15 cellular contexts compared by ENCODE assay signal in genomic region chr10:29598861-29599311, GRCh38. TPM values are rescaled to one million over a fixed set of nuclear protein-coding genes. Genes with fewer than 3 reads are reported as not detected.
DNase-seq lines count a peak whose midpoint lies in the region; ATAC-seq and TF ChIP-seq lines count a peak whose summit lies in the region.
"Had no signal": no experiment of that assay in that cellular context is flagged by ENCODE, and none has a peak within 500 bp of the region (broad histone marks: within the 10 kb centered on the region; RNA-seq: fewer than 3 reads in every experiment).

No MANE protein-coding gene starts in this region.

- H3K4me3 ChIP-seq in cardiac fibroblast (replicated peaks in 1 of 2; ENCODE audit: low read depth in 2 of 2, low read length in 2 of 2) (no peak overlapping the region), right cardiac atrium (ENCODE audit: low read length) (no peak overlapping the region), sigmoid colon (no peak overlapping the region)
- H3K4me3 ChIP-seq: BLaER1 treated with 17β-estradiol and CSF1 and Interleukin-3, amounts not matched to agents 10 nM and 100 nM; spleen had no signal

- H3K4me1 Mint-ChIP-seq in CD14-positive monocyte, result peaks cover 13% of the 10 kb centered on the region

- TF ChIP-seq EP300 in sigmoid colon (IDR thresholded peaks at IDR 0.05), result no peak

- DNase-seq in ELF-1 (ENCODE audit: low read depth, low spot score), result peak; percentile 43
- peak; percentile 61 to 82 for DNase-seq in cardiac fibroblast (ENCODE audit: low read depth in 2 of 2)
- DNase-seq in right cardiac atrium, result peak; percentile 34 to 69 (median 61)
- no peak for DNase-seq in sigmoid colon
- no peak for DNase-seq in cerebellar nuclear complex (lab: John Stamatoyannopoulos, UW)
- DNase-seq in CD14-positive monocyte (ENCODE audit: low spot score), result no peak
- DNase-seq: activated T-cell treated with anti-CD3 and anti-CD28 coated beads for 4 hours, GOT3, NCI-H82, spleen, T-helper 9 cell had no signal

- WGBS in right cardiac atrium, result 21% methylated on average over 6 of the region's 6 CpGs
- 69 to 73% methylated on average over 6 of the region's 6 CpGs for WGBS in sigmoid colon, 2 donors

- intact Hi-C loops in right cardiac atrium (cut with DNase I) (loop anchor here in 1 of 4 donors (5.0 to 10.0 kb wide), 2 partner anchors 33 to 246 kb away; partner anchors contain the start of gene SVIL), sigmoid colon (cut with DNase I) (no loop called here), CD14-positive monocyte (cut with micrococcal nuclease) (no loop called here)

- H3K36me3 ChIP-seq in sigmoid colon, result peaks cover 0 to 47% (median 16%) of the 10 kb centered on the region in 4 donors

- ATAC-seq in right cardiac atrium (peak; percentile 80 to 83), GM19328 (IDR thresholded peaks at IDR 0.05; ENCODE audit: unreplicated experiment) (no peak), GM18517 (IDR thresholded peaks at IDR 0.05; ENCODE audit: unreplicated experiment) (no peak)

- H3K9me3 ChIP-seq in right cardiac atrium (ENCODE audit: control insufficient read depth, low read length) (no peaks in the 10 kb centered on the region), sigmoid colon (no peaks in the 10 kb centered on the region)
- H3K9me3 ChIP-seq: BLaER1 treated with 17β-estradiol and CSF1 and Interleukin-3, amounts not matched to agents 10 nM and 100 nM; spleen had no signal

- no peaks in the 10 kb centered on the region for H3K27me3 ChIP-seq in right cardiac atrium (ENCODE audit: control insufficient read depth, insufficient read depth)
- H3K27me3 ChIP-seq in sigmoid colon, result no peaks in the 10 kb centered on the region
- H3K27me3 ChIP-seq: BLaER1 treated with 17β-estradiol and CSF1 and Interleukin-3, amounts not matched to agents 10 nM and 100 nM; spleen had no signal

- H3K4me1 ChIP-seq in right cardiac atrium (ENCODE audit: control insufficient read depth, insufficient read depth, low read length), result peaks cover 10% of the 10 kb centered on the region
- H3K4me1 ChIP-seq in sigmoid colon, result peaks cover 0 to 98% (median 86%) of the 10 kb centered on the region in 4 donors

- H3K27ac Mint-ChIP-seq in CD14-positive monocyte, result no peak overlapping the region
- H3K27ac Mint-ChIP-seq: dendritic cell treated with granulocyte-macrophage colony-stimulating factor and Interleukin-4, amounts not matched to agents 40 ng/mL and 50 ng/mL, for 4 days had no signal

- H3K27ac ChIP-seq in right cardiac atrium (ENCODE audit: low read length), result peak overlapping the region; percentile 97
- H3K27ac ChIP-seq in sigmoid colon, result peak overlapping the region; percentile 57 to 82 (median 74)
- H3K27ac ChIP-seq: BLaER1 treated with 17β-estradiol and CSF1 and Interleukin-3, amounts not matched to agents 10 nM and 100 nM; spleen had no signal

- no peak for TF ChIP-seq CTCF in cardiac fibroblast (IDR thresholded peaks at IDR 0.05; ENCODE audit: low read depth, low read length)
- no peak for TF ChIP-seq CTCF in sigmoid colon (IDR thresholded peaks at IDR 0.05)
- no peak for TF ChIP-seq CTCF in CD14-positive monocyte (IDR thresholded peaks at IDR 0.05)

- no peak for TF ChIP-seq POLR2A in sigmoid colon (IDR thresholded peaks at IDR 0.05)

- no peaks in the 10 kb centered on the region for H3K9me3 Mint-ChIP-seq in CD14-positive monocyte
- H3K9me3 Mint-ChIP-seq: dendritic cell treated with granulocyte-macrophage colony-stimulating factor and Interleukin-4, amounts not matched to agents 40 ng/mL and 50 ng/mL, for 4 days had no signal

- no peaks in the 10 kb centered on the region for H3K27me3 Mint-ChIP-seq in CD14-positive monocyte (ENCODE audit: low read depth in 3 of 3)
- H3K27me3 Mint-ChIP-seq: dendritic cell treated with granulocyte-macrophage colony-stimulating factor and Interleukin-4, amounts not matched to agents 40 ng/mL and 50 ng/mL, for 4 days had no signal

- H3K4me3 Mint-ChIP-seq in CD14-positive monocyte, result no peak overlapping the region
- H3K4me3 Mint-ChIP-seq: dendritic cell treated with granulocyte-macrophage colony-stimulating factor and Interleukin-4, amounts not matched to agents 40 ng/mL and 50 ng/mL, for 4 days had no signal

- peaks cover 20 to 28% of the 10 kb centered on the region in 2 donors for H3K36me3 Mint-ChIP-seq in CD14-positive monocyte

RNA-seq across cellular contexts. Expression of gene SVIL, which starts 35.9 kb away (rescaled TPM):
- total RNA-seq in right cardiac atrium (100 to 1,000 TPM; 254 to 374 (median 287) TPM), sigmoid colon (1,000 to 10,000 TPM in 1 of 4 donors, 100 to 1,000 TPM in 3; 637 to 1,443 (median 763) TPM)
- polyA plus RNA-seq in right cardiac atrium (106 TPM), sigmoid colon (10 to 100 TPM in 2 of 3 donors, 1 to 10 TPM in 1; 8.3 to 42.5 (median 10.8) TPM), CD14-positive monocyte (1 to 10 TPM; 2.1 to 5.8 TPM)

Comparison
In these comparisons a context has a peak if more than half of its experiments do, and no peak if none do; other contexts are left out.
1. DNase-seq: peak in ELF-1 (single experiment), cardiac fibroblast (2 of 2) and right cardiac atrium (3 of 3); none in sigmoid colon (single experiment), cerebellar nuclear complex (0 of 2) and CD14-positive monocyte (single experiment).
2. ATAC-seq: peak in right cardiac atrium (2 of 2); none in GM19328 (single experiment) and GM18517 (single experiment).